In the genomic region with DNA sequence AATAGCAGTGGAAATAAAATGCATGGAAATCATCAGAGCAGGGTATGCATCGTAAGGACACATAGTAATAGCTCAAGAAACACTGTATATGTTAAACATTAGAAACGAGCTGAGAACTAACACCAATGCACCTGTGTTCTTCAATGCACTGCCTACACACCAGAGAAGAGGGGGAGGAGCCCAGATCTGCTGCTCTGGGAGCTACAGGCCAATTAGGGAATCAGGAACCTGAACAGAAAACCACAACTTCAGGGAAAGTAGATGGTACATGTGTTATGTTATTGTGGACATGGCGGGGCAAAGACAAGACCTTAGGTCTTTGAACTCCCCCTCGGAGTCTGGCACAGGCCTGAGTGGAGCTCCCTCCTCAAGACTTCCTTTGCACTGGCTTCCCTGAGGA, we compare ENCODE assay signal across 29 cellular contexts. TPM values are rescaled to one million over a fixed set of nuclear protein-coding genes. Genes with fewer than 3 reads are reported as not detected.
A peak's percentile ranks its signal among the peaks of the same experiment; 100 is the strongest.
DNase-seq lines count a peak whose midpoint lies in the region; ATAC-seq and TF ChIP-seq lines count a peak whose summit lies in the region.
"Had no signal": no experiment of that assay in that cellular context is flagged by ENCODE, and none has a peak within 500 bp of the region (broad histone marks: within the 10 kb centered on the region; RNA-seq: fewer than 3 reads in every experiment).

No MANE protein-coding gene starts in this region.

- H3K4me2 ChIP-seq in trophoblast cell (ENCODE audit: low read length), result no peak overlapping the region
- H3K4me2 ChIP-seq: A549, GM23338 had no signal

- no peak for DNase-seq in AG04450 (ENCODE audit: low read depth, low spot score)
- DNase-seq in NB4 (ENCODE audit: low read depth), result peak; percentile 57
- no peak for DNase-seq in trophoblast cell
- DNase-seq in HuH-7.5 (ENCODE audit: low spot score), result no peak
- DNase-seq: CD8-positive, alpha-beta memory T cell; DMS 273 treated with DMSO at 0.1 percent for 48 hours; DMS79; EL; GDM1; H9; HFFc6; KG1; NCI-H1105; NCI-H1436 treated with DMSO at 0.1 percent for 48 hours; NCI-H187 treated with DMSO at 0.1 percent for 48 hours; NCI-H2171 treated with DMSO at 0.1 percent for 48 hours; NCI-H524; NCI-H748 treated with DMSO at 0.1 percent for 48 hours; NK-92 treated with Interleukin-12 subunit alpha and Interleukin-12 subunit beta, amount 100 ng/mL, for 24 hours; PC-3; Right ventricle myocardium superior had no signal

- H3K23ac ChIP-seq in trophoblast cell (ENCODE audit: low read length), result no peak overlapping the region

- peaks cover 15% of the 10 kb centered on the region for H3K79me1 ChIP-seq in trophoblast cell (ENCODE audit: low read length)

- peak overlapping the region; percentile 32 for H4K91ac ChIP-seq in trophoblast cell (ENCODE audit: low read depth, low read length)

- no peak overlapping the region for H4K12ac ChIP-seq in trophoblast cell (ENCODE audit: low read depth, low read length)

- no peaks in the 10 kb centered on the region for H3K27me3 ChIP-seq in AG04450 (ENCODE audit: control insufficient read depth, insufficient read depth, low read length)
- H3K27me3 ChIP-seq in trophoblast cell (ENCODE audit: insufficient read depth, low read length), result no peaks in the 10 kb centered on the region
- H3K27me3 ChIP-seq: SJSA1 had no signal

- no peak overlapping the region for H3K4me3 ChIP-seq in AG04450 (ENCODE audit: low read depth, low read length)
- H3K4me3 ChIP-seq in HEK293 (ENCODE audit: low read depth, low read length), result no peak overlapping the region
- no peak overlapping the region for H3K4me3 ChIP-seq in NB4 (ENCODE audit: low read depth, low read length)
- H3K4me3 ChIP-seq in trophoblast cell (ENCODE audit: low read depth, low read length), result no peak overlapping the region
- H3K4me3 ChIP-seq: A549, GM12878, GM23338, SJSA1 had no signal

- no peak overlapping the region for H3K4ac ChIP-seq in trophoblast cell (ENCODE audit: low read depth, low read length)

- no peak overlapping the region for H2AK5ac ChIP-seq in trophoblast cell (ENCODE audit: low read length)

- no CpG with 5 or more reads among the region's 4 CpGs for WGBS in trophoblast cell (ENCODE audit: extremely low coverage, insufficient coverage, insufficient read length)

- no peaks in the 10 kb centered on the region for H3K4me1 ChIP-seq in HEK293 (ENCODE audit: control insufficient read depth, insufficient read depth, low read length)
- H3K4me1 ChIP-seq in trophoblast cell (ENCODE audit: control insufficient read depth in 1 of 2, insufficient read depth in 2 of 2, low read length in 2 of 2), result peaks cover 16 to 19% of the 10 kb centered on the region in 2 experiments

- H3K27ac ChIP-seq in AG04450 (ENCODE audit: low read depth, low read length) (peak overlapping the region; percentile 87), HEK293 (ENCODE audit: extremely low read depth, low read depth, low read length) (no peak overlapping the region), trophoblast cell (ENCODE audit: low read depth, low read length) (no peak overlapping the region)
- H3K27ac ChIP-seq: SJSA1 had no signal

- H3K9ac ChIP-seq in trophoblast cell (ENCODE audit: low read length), result no peak overlapping the region

- H2BK12ac ChIP-seq in trophoblast cell (ENCODE audit: low read length), result peak overlapping the region; percentile 6

- CTCF ChIA-PET in AG04450 (lab: Charles Lee) (interaction anchor here (0.9 to 1.2 kb wide), 3 partner anchors 93 to 142 kb away, joined by 3 to 8 read pairs (median 4); no protein-coding TSS in a partner anchor), HEK293 (lab: Yijun Ruan, JAX) (interaction anchor here (0.7 to 2.0 kb wide), 3 partner anchors 15 to 98 kb away, joined by 3 to 6 read pairs (median 3); no protein-coding TSS in a partner anchor)

- TF ChIP-seq POLR2A in NB4 (IDR thresholded peaks at IDR 0.05; ENCODE audit: extremely low read depth, insufficient read length), result no peak

- H3K18ac ChIP-seq in trophoblast cell (ENCODE audit: low read length), result no peak overlapping the region

- TF ChIP-seq CTCF in AG04450 (IDR thresholded peaks at IDR 0.05; ENCODE audit: low read depth, low read length) (no peak), HEK293 (tag by site-specific recombination; IDR thresholded peaks at IDR 0.05) (no peak), NB4 (IDR thresholded peaks at IDR 0.05; ENCODE audit: low read depth, low read length) (no peak)

- no peak overlapping the region for H2AFZ ChIP-seq in trophoblast cell (ENCODE audit: insufficient read depth, low read length, poor library complexity)
- H2AFZ ChIP-seq: GM23338 had no signal

- POLR2A ChIA-PET in AG04450 (lab: Yijun Ruan, JAX), result no interaction called here
- POLR2A ChIA-PET in HEK293 (lab: Yijun Ruan, JAX), result no interaction called here

- H3K36me3 ChIP-seq in HEK293 (ENCODE audit: control insufficient read depth in 2 of 2, insufficient read depth in 1 of 2, low read length in 2 of 2) (no peaks in the 10 kb centered on the region), trophoblast cell (ENCODE audit: control insufficient read depth in 1 of 2, insufficient read depth in 2 of 2, low read length in 2 of 2) (no peaks in the 10 kb centered on the region)
- H3K36me3 ChIP-seq: SJSA1 had no signal

- H2BK5ac ChIP-seq in trophoblast cell (ENCODE audit: low read depth, low read length, poor library complexity), result no peak overlapping the region

- no peak overlapping the region for H2BK120ac ChIP-seq in trophoblast cell (ENCODE audit: insufficient read depth, low read length, poor library complexity)

- no peaks in the 10 kb centered on the region for H3K79me2 ChIP-seq in trophoblast cell (ENCODE audit: control insufficient read depth, insufficient read depth, low read length, poor library complexity)

- peaks cover 7% of the 10 kb centered on the region for H3K9me3 ChIP-seq in AG04450 (ENCODE audit: control insufficient read depth, insufficient read depth, low read length)
- H3K9me3 ChIP-seq in HEK293 (ENCODE audit: control insufficient read depth, insufficient read depth, low read depth, low read length), result no peaks in the 10 kb centered on the region
- H3K9me3 ChIP-seq in trophoblast cell (ENCODE audit: insufficient read depth, low read depth, low read length), result no peaks in the 10 kb centered on the region

- H3K14ac ChIP-seq in trophoblast cell (ENCODE audit: low read length), result no peak overlapping the region

- ATAC-seq in GM21723 (IDR thresholded peaks at IDR 0.05; ENCODE audit: unreplicated experiment) (no peak), HG03565 (IDR thresholded peaks at IDR 0.05; ENCODE audit: unreplicated experiment) (no peak)
- ATAC-seq: A549, GM12878, GM23338, PC-3 had no signal

- no peak overlapping the region for H4K8ac ChIP-seq in trophoblast cell (ENCODE audit: low read depth, low read length)

TF ChIP-seq in HEK293, 187 proteins besides CTCF, POLR2A, EP300 and RAD21:
- TF ChIP-seq, protein P1, sequence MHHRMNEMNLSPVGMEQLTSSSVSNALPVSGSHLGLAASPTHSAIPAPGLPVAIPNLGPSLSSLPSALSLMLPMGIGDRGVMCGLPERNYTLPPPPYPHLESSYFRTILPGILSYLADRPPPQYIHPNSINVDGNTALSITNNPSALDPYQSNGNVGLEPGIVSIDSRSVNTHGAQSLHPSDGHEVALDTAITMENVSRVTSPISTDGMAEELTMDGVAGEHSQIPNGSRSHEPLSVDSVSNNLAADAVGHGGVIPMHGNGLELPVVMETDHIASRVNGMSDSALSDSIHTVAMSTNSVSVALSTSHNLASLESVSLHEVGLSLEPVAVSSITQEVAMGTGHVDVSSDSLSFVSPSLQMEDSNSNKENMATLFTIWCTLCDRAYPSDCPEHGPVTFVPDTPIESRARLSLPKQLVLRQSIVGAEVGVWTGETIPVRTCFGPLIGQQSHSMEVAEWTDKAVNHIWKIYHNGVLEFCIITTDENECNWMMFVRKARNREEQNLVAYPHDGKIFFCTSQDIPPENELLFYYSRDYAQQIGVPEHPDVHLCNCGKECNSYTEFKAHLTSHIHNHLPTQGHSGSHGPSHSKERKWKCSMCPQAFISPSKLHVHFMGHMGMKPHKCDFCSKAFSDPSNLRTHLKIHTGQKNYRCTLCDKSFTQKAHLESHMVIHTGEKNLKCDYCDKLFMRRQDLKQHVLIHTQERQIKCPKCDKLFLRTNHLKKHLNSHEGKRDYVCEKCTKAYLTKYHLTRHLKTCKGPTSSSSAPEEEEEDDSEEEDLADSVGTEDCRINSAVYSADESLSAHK (tag by site-specific recombination; IDR thresholded peaks at IDR 0.05), result no peak
- TF ChIP-seq ZNF664 (tag by site-specific recombination; IDR thresholded peaks at IDR 0.05) (peak; percentile 85), ZNF394 (tag by site-specific recombination; IDR thresholded peaks at IDR 0.05; ENCODE audit: borderline replicate concordance) (no peak)
TF ChIP-seq in HEK293: peak in this region for 1.

RNA-seq across cellular contexts. Expression of gene RIPOR3, which starts 39.7 kb away (rescaled TPM):
- 11.5 and 15.2 TPM in 2 replicates for polyA plus RNA-seq in AG04450 (2011; rRNA removed)
- 10.5 and 15.1 TPM in 2 replicates for polyA minus RNA-seq in AG04450 (2011; rRNA and poly(A)+ RNA removed)
- 0.12 and 0.15 TPM in 2 replicates for polyA plus RNA-seq in trophoblast cell (2013)
- polyA plus RNA-seq: CD14-positive monocyte had no signal
